8 cellular contexts compared by ENCODE assay signal in the genomic region with DNA sequence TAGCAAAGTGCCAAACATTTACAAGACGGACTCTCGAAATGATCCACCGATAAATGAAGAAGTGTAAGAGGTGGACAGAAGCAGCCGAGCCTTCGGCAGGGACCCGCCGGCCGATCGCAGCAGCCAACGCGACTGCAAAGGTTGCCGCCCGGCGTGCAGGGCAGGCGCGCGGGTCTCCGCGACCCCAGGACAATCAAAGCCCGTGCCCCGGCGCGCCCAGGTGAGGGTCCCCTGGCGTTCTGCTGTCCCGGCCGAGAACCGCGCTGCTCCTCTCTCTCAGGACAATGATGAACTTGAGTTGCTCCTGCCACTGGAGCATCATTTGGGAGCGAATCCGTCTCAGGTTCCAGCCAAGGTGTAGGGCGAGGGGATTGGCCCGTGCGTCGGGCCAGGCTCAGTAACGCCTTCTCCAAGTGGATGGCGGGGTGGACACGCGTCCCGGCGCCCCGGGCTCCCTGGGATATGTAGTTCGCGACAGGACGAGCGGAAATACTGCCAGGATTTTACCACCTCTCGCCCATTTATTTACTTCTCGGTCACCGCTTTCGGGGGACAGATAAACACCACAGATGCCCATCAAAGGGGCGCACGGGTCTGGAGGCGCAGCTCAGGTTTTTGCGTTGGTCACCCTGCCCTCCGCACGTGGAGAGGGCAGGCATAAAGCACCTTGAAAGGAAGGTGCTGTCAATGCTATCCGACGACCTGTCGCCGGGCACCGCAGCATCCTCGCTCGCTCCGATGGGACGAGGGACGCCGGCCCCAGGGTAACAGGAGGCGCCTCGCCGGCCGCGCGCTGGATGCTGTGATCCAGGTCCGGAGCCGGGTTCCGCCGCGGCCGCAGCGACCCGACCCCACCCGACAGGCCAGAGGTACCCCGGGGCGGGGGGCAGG. TPM values are rescaled to one million over a fixed set of nuclear protein-coding genes. Genes with fewer than 3 reads are reported as not detected.
DNase-seq lines count a peak whose midpoint lies in the region; ATAC-seq and TF ChIP-seq lines count a peak whose summit lies in the region.

A gene with protein sequence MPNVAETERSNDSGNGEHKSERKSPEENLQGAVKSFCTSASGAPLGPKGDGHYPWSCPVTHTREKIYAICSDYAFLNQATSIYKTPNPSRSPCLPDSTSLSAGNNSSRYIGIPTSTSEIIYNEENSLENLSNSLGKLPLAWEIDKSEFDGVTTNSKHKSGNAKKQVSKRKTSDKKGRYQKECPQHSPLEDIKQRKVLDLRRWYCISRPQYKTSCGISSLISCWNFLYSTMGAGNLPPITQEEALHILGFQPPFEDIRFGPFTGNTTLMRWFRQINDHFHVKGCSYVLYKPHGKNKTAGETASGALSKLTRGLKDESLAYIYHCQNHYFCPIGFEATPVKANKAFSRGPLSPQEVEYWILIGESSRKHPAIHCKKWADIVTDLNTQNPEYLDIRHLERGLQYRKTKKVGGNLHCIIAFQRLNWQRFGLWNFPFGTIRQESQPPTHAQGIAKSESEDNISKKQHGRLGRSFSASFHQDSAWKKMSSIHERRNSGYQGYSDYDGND (plus strand): TSS at position 467 of the 891 bp plus-strand sequence. CDS start 8,149 bp downstream, outside the sequence.
POGLUT2 (minus strand) TSS at position 324 of the 891 bp plus-strand sequence; CDS start at position 18, 306 bp downstream.

- H3K9me3 ChIP-seq in upper lobe of right lung, result no peaks in the 10 kb centered on the region

- no peaks in the 10 kb centered on the region for H3K9me3 Mint-ChIP-seq in activated naive CD8-positive, alpha-beta T cell treated with anti-CD3 and anti-CD28 coated beads, Interleukin-2, amount 50 U/mL, for 24 hours
- H3K9me3 Mint-ChIP-seq in osteocyte (ENCODE audit: unreplicated experiment), result no peaks in the 10 kb centered on the region

- TF ChIP-seq CTCF in GM12864 (IDR thresholded peaks at IDR 0.05; ENCODE audit: low read depth, low read length, missing control alignments), result no peak
- no peak for TF ChIP-seq CTCF in osteocyte (IDR thresholded peaks at IDR 0.05)
- TF ChIP-seq CTCF in upper lobe of right lung (IDR thresholded peaks at IDR 0.05), result no peak

- peak within 1 kb of the TSS; percentile 71 for H3K27ac Mint-ChIP-seq in activated naive CD8-positive, alpha-beta T cell treated with anti-CD3 and anti-CD28 coated beads, Interleukin-2, amount 50 U/mL, for 24 hours
- peak within 1 kb of the TSS; percentile 88 for H3K27ac Mint-ChIP-seq in osteocyte (ENCODE audit: unreplicated experiment)

- H3K4me1 ChIP-seq in upper lobe of right lung, result peaks cover 28% of the 10 kb centered on the region

- H3K4me3 ChIP-seq in GM12864 (ENCODE audit: low read depth, low read length) (peak within 1 kb of the TSS; percentile 96), upper lobe of right lung (peak within 1 kb of the TSS; percentile 97)

- no peaks in the 10 kb centered on the region for H3K27me3 ChIP-seq in upper lobe of right lung

- H3K36me3 Mint-ChIP-seq in activated naive CD8-positive, alpha-beta T cell treated with anti-CD3 and anti-CD28 coated beads, Interleukin-2, amount 50 U/mL, for 24 hours (ENCODE audit: low read depth), result peaks cover 9% of the 10 kb centered on the region
- H3K36me3 Mint-ChIP-seq in osteocyte (ENCODE audit: unreplicated experiment), result peaks cover 7% of the 10 kb centered on the region

- H3K36me3 ChIP-seq in upper lobe of right lung, result no peaks in the 10 kb centered on the region

- ATAC-seq in HG02623 (IDR thresholded peaks at IDR 0.05; ENCODE audit: unreplicated experiment), result peak; percentile 75
- ATAC-seq in activated naive CD8-positive, alpha-beta T cell treated with anti-CD3 and anti-CD28 coated beads, Interleukin-2, amount 50 U/mL, for 24 hours, result peak; percentile 94
- peak; percentile 93 for ATAC-seq in Right ventricle myocardium superior (ENCODE audit: poor library complexity)
- ATAC-seq in upper lobe of right lung, result peak; percentile 96

- peak within 1 kb of the TSS; percentile 89 for H3K27ac ChIP-seq in upper lobe of right lung

- intact Hi-C loops in Right ventricle myocardium superior (cut with DNase I) (no loop called here), upper lobe of right lung (cut with DNase I) (no loop called here)

- peak within 1 kb of the TSS; percentile 89 for H3K4me3 Mint-ChIP-seq in activated naive CD8-positive, alpha-beta T cell treated with anti-CD3 and anti-CD28 coated beads, Interleukin-2, amount 50 U/mL, for 24 hours
- H3K4me3 Mint-ChIP-seq in osteocyte (ENCODE audit: unreplicated experiment), result peak within 1 kb of the TSS; percentile 94

- DNase-seq in GM12864 (ENCODE audit: low read depth) (peak; percentile 61), NCI-H1105 treated with DMSO at 0.1 percent for 48 hours (lab: John Stamatoyannopoulos, UW) (peak; percentile 79), SW480 (ENCODE audit: low spot score) (peak; percentile 93), Right ventricle myocardium superior (peak; percentile 93), osteocyte (ENCODE audit: extremely low spot score, unreplicated experiment) (peak; percentile 95), upper lobe of right lung (peak; percentile 95)
- peak; percentile 85 for DNase-seq in activated naive CD8-positive, alpha-beta T cell treated with anti-CD3 and anti-CD28 coated beads, Interleukin-2, amount 50 U/mL, for 24 hours

- H3K4me1 Mint-ChIP-seq in activated naive CD8-positive, alpha-beta T cell treated with anti-CD3 and anti-CD28 coated beads, Interleukin-2, amount 50 U/mL, for 24 hours, result peaks cover 28% of the 10 kb centered on the region
- H3K4me1 Mint-ChIP-seq in osteocyte (ENCODE audit: unreplicated experiment), result peaks cover 31% of the 10 kb centered on the region

- peaks cover 9% of the 10 kb centered on the region for H3K27me3 Mint-ChIP-seq in activated naive CD8-positive, alpha-beta T cell treated with anti-CD3 and anti-CD28 coated beads, Interleukin-2, amount 50 U/mL, for 24 hours
- H3K27me3 Mint-ChIP-seq in osteocyte (ENCODE audit: unreplicated experiment), result no peaks in the 10 kb centered on the region

RNA-seq across cellular contexts. Expression of the first gene that starts in this region (rescaled TPM):
- 31.0 TPM for total RNA-seq in Right ventricle myocardium superior
- total RNA-seq in osteocyte, result 30.3 and 30.7 TPM in 2 replicates
- total RNA-seq in upper lobe of right lung, result 16.1 TPM

RNA-seq across cellular contexts. Expression of gene POGLUT2, which starts in this region (rescaled TPM):
- total RNA-seq in Right ventricle myocardium superior (3.4 TPM), osteocyte (32.9 and 33.5 TPM in 2 replicates), upper lobe of right lung (5.1 TPM)

Comparison
In these comparisons a context has a peak if more than half of its experiments do, and no peak if none do; other contexts are left out.
1. Peak in every context shown above with its lines: DNase-seq, ATAC-seq, H3K4me3 ChIP-seq and H3K27ac ChIP-seq.